In the genomic region with DNA sequence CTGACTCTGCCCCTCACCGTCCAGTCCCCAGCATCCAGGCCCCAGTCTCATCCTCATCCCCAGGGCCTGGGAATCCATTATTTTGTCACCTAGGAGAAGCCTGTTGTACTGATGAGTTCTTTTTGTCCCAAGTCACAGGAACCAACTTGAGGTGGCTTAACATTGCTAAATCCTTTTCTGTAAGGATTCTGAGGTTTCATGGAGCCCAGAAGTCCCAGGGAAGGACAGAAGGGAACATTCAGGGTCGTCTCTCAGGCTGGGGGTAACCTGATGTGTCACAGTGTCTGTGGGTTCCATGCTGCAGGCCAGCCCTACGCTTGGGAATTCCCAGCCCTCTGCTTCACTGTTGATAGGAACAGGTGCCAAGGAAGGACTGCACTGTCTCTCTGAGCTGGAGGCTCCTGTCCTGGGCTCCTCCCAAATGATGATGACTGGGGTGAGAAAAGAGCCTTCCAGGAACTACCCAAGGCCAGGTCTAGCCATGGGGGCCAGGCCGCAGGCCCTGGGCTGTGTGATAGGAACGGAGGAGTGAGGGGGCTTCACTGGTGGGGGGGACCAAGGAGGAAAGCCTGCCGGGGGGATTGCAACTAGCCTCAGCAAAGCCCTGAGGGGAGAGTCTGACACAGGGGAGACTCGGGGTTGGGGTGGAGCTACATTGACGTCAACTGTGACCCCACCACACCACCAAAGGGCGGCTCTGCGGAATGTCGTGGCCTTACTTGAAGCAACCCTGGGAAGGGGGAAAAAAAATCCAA, we compare ENCODE assay signal across 9 cellular contexts.
DNase-seq lines count a peak whose midpoint lies in the region; ATAC-seq and TF ChIP-seq lines count a peak whose summit lies in the region.
"Had no signal": no experiment of that assay in that cellular context is flagged by ENCODE, and none has a peak within 500 bp of the region (broad histone marks: within the 10 kb centered on the region; RNA-seq: fewer than 3 reads in every experiment).

No MANE protein-coding gene starts in this region.

- H3K27me3 ChIP-seq in aorta (ENCODE audit: control insufficient read depth in 1 of 2, insufficient read depth in 2 of 2, low read length in 1 of 2), result no peaks in the 10 kb centered on the region

- H3K4me1 ChIP-seq in aorta (ENCODE audit: control insufficient read depth in 1 of 2, insufficient read depth in 2 of 2, low read length in 2 of 2) (peaks cover 0 to 2% of the 10 kb centered on the region in 2 donors), mucosa of descending colon (ENCODE audit: low read depth) (peaks cover 10% of the 10 kb centered on the region)

- no peak for TF ChIP-seq CTCF in mucosa of descending colon (IDR thresholded peaks at IDR 0.05)

- H3K4me3 ChIP-seq in aorta (ENCODE audit: low read length in 2 of 2) (no peak overlapping the region), mucosa of descending colon (no peak overlapping the region)

- H3K36me3 ChIP-seq in aorta (ENCODE audit: control insufficient read depth in 1 of 2, insufficient read depth in 2 of 2, low read length in 1 of 2) (no peaks in the 10 kb centered on the region), mucosa of descending colon (ENCODE audit: low read depth) (no peaks in the 10 kb centered on the region)

- no peak for ATAC-seq in left cardiac atrium
- ATAC-seq in Right ventricle myocardium inferior, result no peak
- no peak for ATAC-seq in aorta (ENCODE audit: low FRiP score)
- no peak for ATAC-seq in HG02870 (IDR thresholded peaks at IDR 0.05; ENCODE audit: unreplicated experiment)
- ATAC-seq in mucosa of descending colon, result no peak

- H3K27ac ChIP-seq in aorta (ENCODE audit: low read depth in 1 of 2, low read length in 2 of 2), result peak overlapping the region in 1 of 2 donors; percentile 89

- H3K9me3 ChIP-seq in aorta (ENCODE audit: control insufficient read depth, low read length), result no peaks in the 10 kb centered on the region
- H3K9me3 ChIP-seq in mucosa of descending colon, result no peaks in the 10 kb centered on the region

- 95% methylated on average over 11 of the region's 11 CpGs for WGBS in aorta, 2 donors

- peak; percentile 19 for DNase-seq in left cardiac atrium
- DNase-seq in Right ventricle myocardium inferior (ENCODE audit: missing footprints), result no peak
- peak; percentile 21 for DNase-seq in ecto neural progenitor cell (ENCODE audit: low spot score)
- DNase-seq in posterior vena cava (ENCODE audit: low spot score), result peak; percentile 61
- peak; percentile 38 to 56 for DNase-seq in aorta
- no peak for DNase-seq in mucosa of descending colon
- no peak for DNase-seq in NAMALWA (ENCODE audit: low spot score)
- DNase-seq: Karpas-422 had no signal

- intact Hi-C loops in left cardiac atrium (cut with DNase I) (no loop called here), Right ventricle myocardium inferior (cut with DNase I) (no loop called here), posterior vena cava (cut with DNase I) (no loop called here), aorta (cut with DNase I) (no loop called here), mucosa of descending colon (cut with DNase I, micrococcal nuclease) (no loop called here)

Comparison
In these comparisons a context has a peak if more than half of its experiments do, and no peak if none do; other contexts are left out.
1. DNase-seq: peak in left cardiac atrium (single experiment), ecto neural progenitor cell (single experiment), posterior vena cava (single experiment) and aorta (2 of 2); none in Right ventricle myocardium inferior (single experiment), mucosa of descending colon (0 of 3) and NAMALWA (single experiment).